In genomic region chr22:33130473-33130872, GRCh38 we compare ENCODE assay signal across 1 cellular context.
TF ChIP-seq lines count a peak whose summit lies in the region.

No MANE protein-coding gene starts in this region.

TF ChIP-seq in HepG2, 621 proteins besides CTCF, POLR2A, EP300 and RAD21 (continued from another document and continues in another):
- TF ChIP-seq ZBTB38 (CRISPR knock-in tag; IDR thresholded peaks at IDR 0.05) (no peak), ZFP41 (CRISPR knock-in tag; IDR thresholded peaks at IDR 0.05; ENCODE audit: borderline replicate concordance) (no peak), CENPX (CRISPR knock-in tag; IDR thresholded peaks at IDR 0.05) (no peak), KAT7 (CRISPR knock-in tag; IDR thresholded peaks at IDR 0.05; ENCODE audit: borderline replicate concordance) (no peak), FOXP1 (IDR thresholded peaks at IDR 0.05) (no peak), FOXP1 (CRISPR knock-in tag; IDR thresholded peaks at IDR 0.05) (peak; percentile 72; the same call in 1 of the 2 replicates), HINFP (CRISPR knock-in tag; IDR thresholded peaks at IDR 0.05; ENCODE audit: low read depth) (no peak), SCMH1 (CRISPR knock-in tag; IDR thresholded peaks at IDR 0.05; ENCODE audit: borderline replicate concordance) (no peak), PCBP2 (optimal IDR thresholded peaks at IDR 0.05; ENCODE audit: low read depth, low read length, poor library complexity, severe bottlenecking) (no peak), ARNTL (CRISPR knock-in tag; IDR thresholded peaks at IDR 0.05) (no peak), FOXA1 (IDR thresholded peaks at IDR 0.05) (no peak), FOXA1 (CRISPR knock-in tag; IDR thresholded peaks at IDR 0.05) (peak; percentile 86), ZNF768 (CRISPR knock-in tag; IDR thresholded peaks at IDR 0.05) (no peak), KDM5A (IDR thresholded peaks at IDR 0.05; ENCODE audit: borderline replicate concordance, low read length) (no peak), ZNF280B (CRISPR knock-in tag; IDR thresholded peaks at IDR 0.05; ENCODE audit: borderline replicate concordance) (no peak), FOSL1 (CRISPR knock-in tag; IDR thresholded peaks at IDR 0.05; ENCODE audit: borderline replicate concordance) (no peak), ZNF460 (CRISPR knock-in tag; IDR thresholded peaks at IDR 0.05; ENCODE audit: borderline replicate concordance) (peak; percentile 67; the same call in 1 of the 2 replicates), ARNT2 (CRISPR knock-in tag; IDR thresholded peaks at IDR 0.05; ENCODE audit: low read depth) (no peak), SNAPC5 (CRISPR knock-in tag; IDR thresholded peaks at IDR 0.05; ENCODE audit: borderline replicate concordance) (no peak), MED1 (CRISPR knock-in tag; IDR thresholded peaks at IDR 0.05) (0 out of 2 replicates have a peak, but pooled peaks have one; percentile 31), ZNF256 (CRISPR knock-in tag; conservative IDR thresholded peaks at IDR 0.05) (no peak), JARID2 (CRISPR knock-in tag; IDR thresholded peaks at IDR 0.05; ENCODE audit: insufficient replicate concordance) (no peak), SOX5 (CRISPR knock-in tag; IDR thresholded peaks at IDR 0.05; ENCODE audit: borderline replicate concordance) (peak; percentile 84; the same call in 1 of the 2 replicates), ZBTB20 (CRISPR knock-in tag; IDR thresholded peaks at IDR 0.05; ENCODE audit: borderline replicate concordance, low read depth) (no peak), ZNF124 (CRISPR knock-in tag; IDR thresholded peaks at IDR 0.05) (no peak), ZSCAN12 (CRISPR knock-in tag; IDR thresholded peaks at IDR 0.05) (no peak), MAFK (conservative IDR thresholded peaks at IDR 0.05 in 1 of 2, IDR thresholded peaks at IDR 0.05 in 1 of 2; ENCODE audit: low read length in 2 of 2) (peak; percentile 51 to 73; a peak in 3 of 4 replicates), ZNF652 (CRISPR knock-in tag; IDR thresholded peaks at IDR 0.05; ENCODE audit: borderline replicate concordance, low read depth) (no peak; the same call in 1 of the 2 replicates), PRDM4 (CRISPR knock-in tag; IDR thresholded peaks at IDR 0.05; ENCODE audit: borderline replicate concordance) (no peak), DR1 (CRISPR knock-in tag; IDR thresholded peaks at IDR 0.05) (no peak), ARID3A (IDR thresholded peaks at IDR 0.05; ENCODE audit: low read depth, low read length) (no peak), SMC3 (IDR thresholded peaks at IDR 0.05; ENCODE audit: low read length) (no peak), ZNF282 (IDR thresholded peaks at IDR 0.05; ENCODE audit: partially characterized antibody) (no peak), LCORL (IDR thresholded peaks at IDR 0.05) (no peak), LCORL (CRISPR knock-in tag; IDR thresholded peaks at IDR 0.05) (0 out of 2 replicates have a peak, but pooled peaks have one; percentile 37), SMAD9 (CRISPR knock-in tag; IDR thresholded peaks at IDR 0.05) (no peak), ZNF776 (CRISPR knock-in tag; IDR thresholded peaks at IDR 0.05) (no peak), ZNF777 (CRISPR knock-in tag; IDR thresholded peaks at IDR 0.05) (no peak), ZSCAN30 (CRISPR knock-in tag; IDR thresholded peaks at IDR 0.05) (no peak), THAP11 (CRISPR knock-in tag; IDR thresholded peaks at IDR 0.05) (peak; percentile 42; the same call in 1 of the 2 replicates), ZNF407 (CRISPR knock-in tag; IDR thresholded peaks at IDR 0.05; ENCODE audit: not compliant biosample characterization) (no peak), ZNF891 (CRISPR knock-in tag; IDR thresholded peaks at IDR 0.05) (no peak), PHF21A (CRISPR knock-in tag; IDR thresholded peaks at IDR 0.05) (peak; percentile 49), FIP1L1 (IDR thresholded peaks at IDR 0.05; ENCODE audit: borderline replicate concordance, insufficient read depth, low read depth, low read length) (no peak), ZBTB44 (CRISPR knock-in tag; IDR thresholded peaks at IDR 0.05) (no peak), HHEX (CRISPR knock-in tag; IDR thresholded peaks at IDR 0.05) (peak; percentile 98), PPARG (CRISPR knock-in tag; conservative IDR thresholded peaks at IDR 0.05) (no peak), TRAFD1 (CRISPR knock-in tag; IDR thresholded peaks at IDR 0.05; ENCODE audit: borderline replicate concordance) (no peak), MEF2D (CRISPR knock-in tag; IDR thresholded peaks at IDR 0.05) (no peak), MED8 (CRISPR knock-in tag; IDR thresholded peaks at IDR 0.05; ENCODE audit: insufficient replicate concordance) (no peak), ZSCAN9 (CRISPR knock-in tag; IDR thresholded peaks at IDR 0.05; ENCODE audit: borderline replicate concordance) (no peak), ZSCAN20 (CRISPR knock-in tag; IDR thresholded peaks at IDR 0.05; ENCODE audit: borderline replicate concordance) (no peak)
